In the genomic region with DNA sequence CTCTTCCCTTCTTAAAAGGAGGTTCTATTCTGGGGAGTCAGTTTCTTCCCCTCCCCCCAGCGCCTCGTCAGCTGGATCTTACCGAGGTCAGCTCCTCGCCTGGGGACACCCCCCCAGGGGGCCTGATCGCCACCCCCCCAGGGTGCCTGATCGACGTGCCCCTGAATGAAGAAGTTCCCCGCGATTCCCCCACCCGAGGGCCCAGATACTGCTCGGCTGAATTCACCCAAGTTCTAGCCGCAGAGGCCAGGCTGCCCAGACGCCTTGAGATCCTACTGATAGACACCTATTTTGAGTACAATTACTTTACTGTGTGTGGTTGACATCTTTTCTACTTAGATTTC, we compare ENCODE assay signal across 8 cellular contexts. TPM values are rescaled to one million over a fixed set of nuclear protein-coding genes. Genes with fewer than 3 reads are reported as not detected.
A peak's percentile ranks its signal among the peaks of the same experiment; 100 is the strongest.
DNase-seq lines count a peak whose midpoint lies in the region; ATAC-seq and TF ChIP-seq lines count a peak whose summit lies in the region.

No MANE protein-coding gene starts in this region.

- TF ChIP-seq POLR2A in thyroid gland (IDR thresholded peaks at IDR 0.05): no peak

- no peaks in the 10 kb centered on the region for H3K27me3 Mint-ChIP-seq in activated naive CD8-positive, alpha-beta T cell

- DNase-seq in activated CD4-positive, alpha-beta T cell treated with anti-CD3 and anti-CD28 coated beads for 48 hours: peak; percentile 11
- DNase-seq in activated CD4-positive, alpha-beta T cell treated with anti-CD3 and anti-CD28 coated beads, Interleukin-2, amount 50 U/mL, for 1 hour: no peak
- DNase-seq in left lung (peak in 1 of 2 donors; percentile 69), thyroid gland (no peak), GM20000 (ENCODE audit: low spot score) (no peak), cerebellar nuclear complex (lab: John Stamatoyannopoulos, UW) (no peak)

- ATAC-seq in left lung (no peak), HG03175 (IDR thresholded peaks at IDR 0.05; ENCODE audit: unreplicated experiment) (no peak)

- H3K4me1 ChIP-seq in left lung (peaks cover 9 to 40% of the 10 kb centered on the region in 2 donors), thyroid gland (peaks cover 19 to 21% of the 10 kb centered on the region in 2 donors)

- H3K9me3 Mint-ChIP-seq in activated naive CD8-positive, alpha-beta T cell (ENCODE audit: low read depth): no peaks in the 10 kb centered on the region

- intact Hi-C loops in left lung (cut with DNase I) (no loop called here), thyroid gland (cut with DNase I) (no loop called here)

- H3K27me3 ChIP-seq in left lung: peaks cover 0 to 11% of the 10 kb centered on the region in 2 donors
- no peaks in the 10 kb centered on the region for H3K27me3 ChIP-seq in thyroid gland

- peaks cover 3% of the 10 kb centered on the region for H3K36me3 Mint-ChIP-seq in activated naive CD8-positive, alpha-beta T cell

- H3K27ac Mint-ChIP-seq in activated naive CD8-positive, alpha-beta T cell: peak overlapping the region; percentile 70

- H3K9me3 ChIP-seq in left lung (no peaks in the 10 kb centered on the region), thyroid gland (no peaks in the 10 kb centered on the region)

- H3K36me3 ChIP-seq in left lung: no peaks in the 10 kb centered on the region
- H3K36me3 ChIP-seq in thyroid gland: no peaks in the 10 kb centered on the region

- H3K4me1 Mint-ChIP-seq in activated naive CD8-positive, alpha-beta T cell (ENCODE audit: low read depth): peaks cover 37% of the 10 kb centered on the region

- no peak overlapping the region for H3K27ac ChIP-seq in left lung
- H3K27ac ChIP-seq in thyroid gland: peak overlapping the region in 2 of 3 donors; percentile 10 to 53

- peak overlapping the region; percentile 91 for H3K4me3 Mint-ChIP-seq in activated naive CD8-positive, alpha-beta T cell

- H3K4me3 ChIP-seq in left lung: peak overlapping the region; percentile 67 to 78
- peak overlapping the region; percentile 16 to 65 (median 56) for H3K4me3 ChIP-seq in thyroid gland (replicated peaks in 1 of 3)

- 14 to 19% methylated on average over 10 to 13 of the region's 13 CpGs for WGBS in thyroid gland, 2 donors

- TF ChIP-seq CTCF in left lung (IDR thresholded peaks at IDR 0.05) (no peak), thyroid gland (IDR thresholded peaks at IDR 0.05) (no peak), GM20000 (IDR thresholded peaks at IDR 0.05; ENCODE audit: extremely low read depth, missing control alignments) (no peak)

RNA-seq across cellular contexts. Expression of gene RAB11FIP3, which starts 1.4 kb away (rescaled TPM):
- total RNA-seq in left lung (10 to 100 TPM; 28.1 to 38.0 TPM), thyroid gland (10 to 100 TPM; 26.6 to 34.3 (median 28.0) TPM)

RNA-seq across cellular contexts. Expression of gene DECR2, which starts 25.2 kb away (rescaled TPM):
- total RNA-seq in left lung: 10 to 100 TPM; 14.4 to 17.1 TPM
- 10 to 100 TPM in 2 of 4 donors, 1 to 10 TPM in 2; 3.1 to 13.5 (median 9.5) TPM for total RNA-seq in thyroid gland

RNA-seq across cellular contexts. Expression of gene NME4, which starts 29.9 kb away (rescaled TPM):
- total RNA-seq in left lung (10 to 100 TPM; 72.3 to 78.1 TPM), thyroid gland (10 to 100 TPM; 31.7 to 65.0 (median 59.7) TPM)

RNA-seq across cellular contexts. Expression of gene PGAP6, which starts 45.1 kb away (rescaled TPM):
- total RNA-seq in left lung: 10 to 100 TPM; 76.3 to 88.4 TPM
- total RNA-seq in thyroid gland: 10 to 100 TPM; 31.6 to 83.3 (median 62.2) TPM

RNA-seq across cellular contexts. Expression of gene MRPL28, which starts 56.5 kb away (rescaled TPM):
- total RNA-seq in left lung (10 to 100 TPM; 45.4 to 48.1 TPM), thyroid gland (100 to 1,000 TPM in 1 of 4 donors, 10 to 100 TPM in 3; 39.9 to 106 (median 80.7) TPM)

Comparison
In these comparisons a context has a peak if more than half of its experiments do, and no peak if none do; other contexts are left out.
1. H3K27ac ChIP-seq: peak in thyroid gland (2 of 3); none in left lung (0 of 2).